ENCODE assay signal across 13 cellular contexts in genomic region chr2:222862915-222863544, GRCh38. TPM values are rescaled to one million over a fixed set of nuclear protein-coding genes. Genes with fewer than 3 reads are reported as not detected.
DNase-seq lines count a peak whose midpoint lies in the region; ATAC-seq and TF ChIP-seq lines count a peak whose summit lies in the region.
"Had no signal": no experiment of that assay in that cellular context is flagged by ENCODE, and none has a peak within 500 bp of the region (broad histone marks: within the 10 kb centered on the region; RNA-seq: fewer than 3 reads in every experiment).

No MANE protein-coding gene starts in this region.

- H2AK5ac ChIP-seq in mesenchymal stem cell (ENCODE audit: low read length, severe bottlenecking) = no peak overlapping the region

- in situ Hi-C loops in transverse colon (cut with MboI; ENCODE audit: low pct_ligation_motif_present in 1 of 4, low pct_unique_long_range_greater_than_20kb in 1 of 4, low sequenced_read_pairs in 3 of 4) = no loop called here

- intact Hi-C loops in sciatic nerve (cut with DNase I) (loop anchor here (5.0 kb wide), 1 partner anchor 151 kb away; no protein-coding TSS in a partner anchor), transverse colon (cut with DNase I; ENCODE audit: low total_unique reads) (loop anchor here (5.0 kb wide), 2 partner anchors 39 to 156 kb away; no protein-coding TSS in a partner anchor)

- H3K4me2 ChIP-seq in mesenchymal stem cell (ENCODE audit: low read length, poor library complexity, severe bottlenecking) = peak overlapping the region; percentile 96

- H3K36me3 ChIP-seq in BE2C = peaks cover 5% of the 10 kb centered on the region; the same call in 1 of the 2 replicates
- H3K36me3 ChIP-seq in MG63 = no peaks in the 10 kb centered on the region; the same call in 1 of the 2 replicates
- no peaks in the 10 kb centered on the region for H3K36me3 ChIP-seq in mesenchymal stem cell (ENCODE audit: control insufficient read depth in 1 of 2, insufficient read depth in 2 of 2, low read depth in 1 of 2, low read length in 2 of 2)
- H3K36me3 ChIP-seq in transverse colon = no peaks in the 10 kb centered on the region
- H3K36me3 ChIP-seq: ovary had no signal

- 77% methylated on average over 5 of the region's 6 CpGs for WGBS in mesenchymal stem cell
- 75 to 82% methylated on average over 6 of the region's 6 CpGs for WGBS in transverse colon (ENCODE audit: low coverage in 1 of 2), 2 donors

- no peak overlapping the region for H4K8ac ChIP-seq in mesenchymal stem cell (ENCODE audit: low read length)

- peaks cover 1% of the 10 kb centered on the region for H3K79me1 ChIP-seq in mesenchymal stem cell (replicated peaks; ENCODE audit: low read length, poor library complexity, severe bottlenecking)

- H3K9me3 ChIP-seq in BE2C (no peaks in the 10 kb centered on the region), MG63 (no peaks in the 10 kb centered on the region), mesenchymal stem cell (ENCODE audit: control insufficient read depth, low read length) (no peaks in the 10 kb centered on the region), transverse colon (no peaks in the 10 kb centered on the region)
- H3K9me3 ChIP-seq: ovary had no signal

- H2BK15ac ChIP-seq in mesenchymal stem cell (ENCODE audit: low read depth, poor library complexity, severe bottlenecking) = no peak overlapping the region

- H3K4me1 ChIP-seq in BE2C (peaks cover 28% of the 10 kb centered on the region), mesenchymal stem cell (ENCODE audit: control insufficient read depth, insufficient read depth, low read depth, low read length) (peaks cover 7% of the 10 kb centered on the region), transverse colon (peaks cover 18 to 63% (median 44%) of the 10 kb centered on the region in 4 donors)

- no peak overlapping the region for H3K23ac ChIP-seq in mesenchymal stem cell (ENCODE audit: low read length in 2 of 2)

- no peak overlapping the region for H3K18ac ChIP-seq in mesenchymal stem cell (ENCODE audit: low read depth in 1 of 2, low read length in 2 of 2)

- no peak overlapping the region for H3K4ac ChIP-seq in mesenchymal stem cell (ENCODE audit: low read depth in 1 of 2, low read length in 2 of 2)

- H3K9ac ChIP-seq in mesenchymal stem cell (ENCODE audit: low read length) = peak overlapping the region; percentile 94

- H2BK12ac ChIP-seq in mesenchymal stem cell (ENCODE audit: low read length in 2 of 2) = no peak overlapping the region

- H3K27ac ChIP-seq in coronary artery (peak overlapping the region; percentile 2 to 13), mesenchymal stem cell (ENCODE audit: low read length, poor library complexity, severe bottlenecking) (no peak overlapping the region), transverse colon (peak overlapping the region in 1 of 4 donors; percentile 94)
- H3K27ac ChIP-seq: ovary had no signal

- H3K4me3 ChIP-seq in BE2C (ENCODE audit: low read depth, low read length) = peak overlapping the region; percentile 77
- peak overlapping the region; percentile 86 for H3K4me3 ChIP-seq in MG63
- peak overlapping the region; percentile 80 for H3K4me3 ChIP-seq in coronary artery
- peak overlapping the region in 1 of 2 experiments; percentile 96 for H3K4me3 ChIP-seq in mesenchymal stem cell (ENCODE audit: insufficient read depth in 1 of 2, low read depth in 1 of 2, low read length in 2 of 2)
- H3K4me3 ChIP-seq in transverse colon = no peak overlapping the region

- H3K27me3 ChIP-seq in BE2C = no peaks in the 10 kb centered on the region
- no peaks in the 10 kb centered on the region for H3K27me3 ChIP-seq in MG63
- no peaks in the 10 kb centered on the region for H3K27me3 ChIP-seq in mesenchymal stem cell (ENCODE audit: control insufficient read depth in 1 of 2, insufficient read depth in 1 of 2, low read length in 2 of 2)
- no peaks in the 10 kb centered on the region for H3K27me3 ChIP-seq in transverse colon
- H3K27me3 ChIP-seq: ovary had no signal

- H2BK120ac ChIP-seq in mesenchymal stem cell (ENCODE audit: low read depth, low read length) = no peak overlapping the region

- no peak for TF ChIP-seq CTCF in BE2C (IDR thresholded peaks at IDR 0.05; ENCODE audit: low read depth, low read length)
- TF ChIP-seq CTCF in coronary artery (IDR thresholded peaks at IDR 0.05) = no peak
- no peak for TF ChIP-seq CTCF in transverse colon (IDR thresholded peaks at IDR 0.05)

- no peak for TF ChIP-seq POLR2A in transverse colon (IDR thresholded peaks at IDR 0.05)

- no peak overlapping the region for H2BK5ac ChIP-seq in mesenchymal stem cell (ENCODE audit: low read depth, low read length, poor library complexity, severe bottlenecking)

- DNase-seq in BE2C (no peak), MG63 (no peak), coronary artery (ENCODE audit: low spot score) (no peak), mesenchymal stem cell (no peak), NCI-H1694 (lab: John Stamatoyannopoulos, UW) (no peak), SKM-1 (lab: John Stamatoyannopoulos, UW; ENCODE audit: unreplicated experiment) (no peak), sciatic nerve (ENCODE audit: low spot score) (no peak), transverse colon (no peak)
- DNase-seq: activated CD4-positive, alpha-beta T cell treated with anti-CD3 and anti-CD28 coated beads, Interleukin-2, amount 50 U/mL, for 48 hours; amniotic stem cell; CD4-positive, alpha-beta T cell; NCI-H1105 treated with DMSO at 0.1 percent for 48 hours; ovary had no signal

- no peak overlapping the region for H2AFZ ChIP-seq in mesenchymal stem cell (ENCODE audit: low read depth, low read length)

- H4K91ac ChIP-seq in mesenchymal stem cell (ENCODE audit: low read length) = no peak overlapping the region

- TF ChIP-seq EP300 in transverse colon (IDR thresholded peaks at IDR 0.05; ENCODE audit: low read depth) = no peak

- H3K14ac ChIP-seq in mesenchymal stem cell (ENCODE audit: low read length in 2 of 2) = no peak overlapping the region

- ATAC-seq in sciatic nerve = no peak

RNA-seq across cellular contexts. Expression of gene ACSL3, which starts 2.2 kb away (rescaled TPM):
- polyA plus RNA-seq in BE2C (2012; ENCODE audit: insufficient read depth, insufficient read length, low read depth) = 49.1 TPM
- total RNA-seq in MG63 (2014; rRNA removed; shearing (Covaris generic); ENCODE audit: low replicate concordance) = 96.2 and 203 TPM in 2 replicates
- 148 TPM for polyA plus RNA-seq in mesenchymal stem cell (2013, experiment 1 of 2)
- polyA plus RNA-seq in mesenchymal stem cell (2013, experiment 2 of 2) = 157 TPM
- 70.5 TPM for total RNA-seq in sciatic nerve
- 10 to 100 TPM; 22.4 to 54.1 (median 42.3) TPM for total RNA-seq in transverse colon

Comparison
In these comparisons a context has a peak if more than half of its experiments do, and no peak if none do; other contexts are left out.
1. H3K4me3 ChIP-seq: peak in BE2C (single experiment), MG63 (single experiment) and coronary artery (single experiment); none in transverse colon (0 of 4).